Comparison of ENCODE assay signal across 14 cellular contexts in the genomic region with DNA sequence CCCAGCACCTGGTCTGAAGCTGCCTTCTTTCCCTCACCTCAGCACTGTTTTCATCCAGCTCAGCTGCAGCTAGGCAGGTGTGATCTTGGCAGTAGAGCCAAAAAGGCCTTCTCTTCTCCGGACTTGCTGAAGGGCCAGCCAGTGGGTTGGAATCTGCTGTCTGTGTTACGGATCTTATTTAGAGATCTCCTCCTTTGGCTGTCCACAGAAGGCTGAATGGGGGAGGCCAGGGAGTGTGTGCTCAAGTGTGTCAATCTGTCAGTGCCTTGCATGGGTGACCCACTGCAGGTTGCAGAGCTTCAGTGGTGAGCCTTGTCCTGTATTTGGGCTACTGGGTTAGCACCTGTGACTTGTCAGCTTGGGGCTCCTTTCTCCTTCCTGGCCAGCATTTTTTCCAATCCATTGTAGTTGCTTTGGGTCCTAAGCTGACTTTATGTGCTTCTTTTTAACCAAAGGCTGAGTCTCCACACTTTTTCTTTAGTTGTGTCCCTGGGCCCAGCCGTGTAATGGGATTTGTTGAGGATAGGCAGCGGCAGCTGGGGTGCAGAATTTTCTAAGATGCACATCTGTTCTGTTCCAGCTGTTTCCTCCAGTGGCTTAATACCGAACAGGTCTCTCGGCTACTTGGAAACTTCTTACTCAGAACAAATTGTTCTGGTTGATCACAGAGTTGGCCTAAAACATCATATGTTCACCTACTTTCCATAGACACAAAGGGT.
"Had no signal": no experiment of that assay in that cellular context is flagged by ENCODE, and none has a peak within 500 bp of the region (broad histone marks: within the 10 kb centered on the region; RNA-seq: fewer than 3 reads in every experiment).

No MANE protein-coding gene starts in this region.

- H3K4me3 ChIP-seq: esophagus squamous epithelium, hepatocyte, tibial nerve, vagina had no signal

- H2AFZ ChIP-seq: hepatocyte had no signal

- H3K27ac ChIP-seq: esophagus squamous epithelium, tibial nerve, vagina had no signal

- H3K9me3 ChIP-seq: esophagus squamous epithelium, tibial nerve, vagina had no signal

- DNase-seq: activated CD4-positive, alpha-beta T cell treated with anti-CD3 and anti-CD28 coated beads, Interleukin-2, amount 50 U/mL, for 1 hour; activated naive CD8-positive, alpha-beta T cell treated with anti-CD3 and anti-CD28 coated beads, Interleukin-2, amount 10 ng/mL, durations not matched to agents 7 days and 5 days; anterior cingulate cortex; cortex of kidney; effector CD8-positive, alpha-beta T cell; esophagus squamous epithelium; islet precursor cell; left ventricle myocardium superior; mesendoderm; stimulated activated naive B cell treated with anti-CD40 and anti-IgM and Interleukin-4, amounts not matched to agents 10 μg/mL and 1 μg/mL and 100 μg/mL, for 72 hours had no signal

- FAIRE-seq: endothelial cell of umbilical vein had no signal

- H3K27me3 ChIP-seq: esophagus squamous epithelium, hepatocyte, tibial nerve, vagina had no signal

- H3K36me3 ChIP-seq: vagina had no signal

- H3K4me2 ChIP-seq: hepatocyte had no signal
